Comparison of ENCODE assay signal across 5 cellular contexts in genomic region chr11:129763569-129763968, GRCh38. TPM values are rescaled to one million over a fixed set of nuclear protein-coding genes. Genes with fewer than 3 reads are reported as not detected.
"Had no signal": no experiment of that assay in that cellular context is flagged by ENCODE, and none has a peak within 500 bp of the region (broad histone marks: within the 10 kb centered on the region; RNA-seq: fewer than 3 reads in every experiment).

No MANE protein-coding gene starts in this region.

RNA-seq across cellular contexts. Expression of gene TMEM45B, which starts 52.1 kb away (rescaled TPM):
- total RNA-seq: LHCN-M2, MCF 10A, OCI-LY7, Right ventricle myocardium superior, SJSA1 had no signal
